8 cellular contexts compared by ENCODE assay signal in genomic region chr5:179668404-179668803, GRCh38. TPM values are rescaled to one million over a fixed set of nuclear protein-coding genes. Genes with fewer than 3 reads are reported as not detected.
DNase-seq lines count a peak whose midpoint lies in the region; ATAC-seq, FAIRE-seq and TF ChIP-seq lines count a peak whose summit lies in the region.

No MANE protein-coding gene starts in this region.

- no peak for FAIRE-seq in small intestine (lab: Jason Lieb, UNC)

- TF ChIP-seq CTCF in AG09309 (IDR thresholded peaks at IDR 0.05; ENCODE audit: control insufficient read depth, insufficient read depth, low read depth, low read length, missing control alignments): peak; percentile 86
- peak; percentile 87 for TF ChIP-seq CTCF in cardiac muscle cell (IDR thresholded peaks at IDR 0.05; ENCODE audit: low read depth, low read length)

- H3K27me3 ChIP-seq in cardiac muscle cell (no peaks in the 10 kb centered on the region), small intestine (ENCODE audit: control insufficient read depth in 2 of 2, insufficient read depth in 2 of 2, low read length in 2 of 2) (no peaks in the 10 kb centered on the region)

- H3K27ac ChIP-seq in cardiac muscle cell (no peak overlapping the region), small intestine (ENCODE audit: low read depth in 1 of 2, low read length in 1 of 2) (no peak overlapping the region)

- no peaks in the 10 kb centered on the region for H3K36me3 ChIP-seq in cardiac muscle cell
- no peaks in the 10 kb centered on the region for H3K36me3 ChIP-seq in small intestine (ENCODE audit: control insufficient read depth in 2 of 2, insufficient read depth in 2 of 2, low read length in 2 of 2)

- H3K4me3 ChIP-seq in AG09309 (ENCODE audit: control insufficient read depth, low read depth, low read length) (no peak overlapping the region), cardiac muscle cell (no peak overlapping the region), small intestine (ENCODE audit: low read depth in 1 of 2, low read length in 2 of 2) (no peak overlapping the region)

- DNase-seq in AG09309 (ENCODE audit: low read depth): no peak
- DNase-seq in NCI-H748 (lab: John Stamatoyannopoulos, UW; ENCODE audit: unreplicated experiment): peak; percentile 66
- DNase-seq in activated effector memory CD4-positive, alpha-beta T cell treated with Interleukin-2 at 50 U/mL for 16 hours: peak; percentile 14
- peak; percentile 57 to 66 for DNase-seq in cardiac muscle cell (ENCODE audit: low read depth in 1 of 2, low spot score in 1 of 2)
- peak; percentile 30 for DNase-seq in small intestine
- no peak for DNase-seq in NCI-H510A treated with DMSO at 0.1 percent for 48 hours (lab: John Stamatoyannopoulos, UW)
- DNase-seq in NCI-H526 treated with DMSO at 0.1 percent for 48 hours (lab: John Stamatoyannopoulos, UW): no peak

- H3K9me3 ChIP-seq in cardiac muscle cell (ENCODE audit: low read depth) (no peaks in the 10 kb centered on the region), small intestine (ENCODE audit: control insufficient read depth, low read depth) (no peaks in the 10 kb centered on the region)

- no peaks in the 10 kb centered on the region for H3K4me1 ChIP-seq in cardiac muscle cell (ENCODE audit: low read depth)
- H3K4me1 ChIP-seq in small intestine (ENCODE audit: control insufficient read depth in 2 of 2, insufficient read depth in 1 of 2, low read depth in 1 of 2, low read length in 1 of 2): no peaks in the 10 kb centered on the region

- 51 to 75% (median 71%) methylated on average over 7 of the region's 7 CpGs for WGBS in small intestine, 3 donors

- ATAC-seq in GM18520 (IDR thresholded peaks at IDR 0.05; ENCODE audit: unreplicated experiment): peak; percentile 52

RNA-seq across cellular contexts. Expression of gene CBY3, which starts 12.4 kb away (rescaled TPM):
- 0.18 TPM in 1 of 2 replicates, not detected in the other for total RNA-seq in cardiac muscle cell
- polyA plus RNA-seq in cardiac muscle cell (0.18 and 2.6 TPM in 2 replicates), small intestine (under 1 TPM in 1 of 3 donors, not detected in 2; 0.07 TPM)

RNA-seq across cellular contexts. Expression of gene CANX, which starts 30.4 kb away (rescaled TPM):
- total RNA-seq in cardiac muscle cell: 319 and 464 TPM in 2 replicates
- polyA plus RNA-seq in cardiac muscle cell (286 and 358 TPM in 2 replicates), small intestine (100 to 1,000 TPM in 2 of 3 donors, 10 to 100 TPM in 1; 89.2 to 266 (median 112) TPM)

RNA-seq across cellular contexts. Expression of gene HNRNPH1, which starts 44.9 kb away (rescaled TPM):
- 467 and 569 TPM in 2 replicates for total RNA-seq in cardiac muscle cell
- polyA plus RNA-seq in cardiac muscle cell (119 and 126 TPM in 2 replicates), small intestine (100 to 1,000 TPM in 2 of 3 donors, 10 to 100 TPM in 1; 97.5 to 190 (median 176) TPM)

Comparison
In these comparisons a context has a peak if more than half of its experiments do, and no peak if none do; other contexts are left out.
1. DNase-seq: peak in NCI-H748 (single experiment), activated effector memory CD4-positive, alpha-beta T cell treated with Interleukin-2 at 50 U/mL for 16 hours (single experiment), cardiac muscle cell (2 of 2) and small intestine (single experiment); none in AG09309 (single experiment), NCI-H510A treated with DMSO at 0.1 percent for 48 hours (single experiment) and NCI-H526 treated with DMSO at 0.1 percent for 48 hours (single experiment).